16 cellular contexts compared by ENCODE assay signal in the genomic region with DNA sequence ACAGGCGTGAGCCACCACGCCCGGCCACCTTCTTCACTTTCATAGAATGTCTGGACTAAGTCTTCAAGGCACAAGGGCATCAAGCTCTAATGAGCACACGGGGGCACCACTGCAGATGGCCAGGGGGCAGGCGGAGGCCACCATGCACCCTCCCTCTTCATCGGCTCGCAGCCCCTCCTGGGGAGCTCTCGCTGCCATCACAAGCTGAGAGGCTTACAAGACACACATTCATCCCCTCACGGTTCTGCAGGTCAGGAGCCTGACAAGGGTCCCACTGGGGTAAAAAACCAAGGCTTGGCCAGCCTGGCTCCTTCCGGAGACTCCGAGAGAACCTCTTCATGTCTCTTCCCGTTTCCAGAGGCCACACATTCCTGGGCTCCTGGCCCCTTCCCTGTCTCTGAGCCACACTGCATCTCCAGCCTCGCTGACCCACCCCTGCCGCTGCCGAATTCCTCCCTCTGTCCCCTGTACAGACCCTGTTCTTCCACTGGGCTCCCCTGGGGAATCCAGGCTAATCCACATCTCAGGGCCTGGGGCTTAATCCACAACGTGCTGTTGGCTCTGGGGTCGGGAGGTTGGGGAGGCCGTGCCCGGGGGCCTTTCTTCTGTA. TPM values are rescaled to one million over a fixed set of nuclear protein-coding genes. Genes with fewer than 3 reads are reported as not detected.
A peak's percentile ranks its signal among the peaks of the same experiment; 100 is the strongest.
DNase-seq lines count a peak whose midpoint lies in the region; ATAC-seq and TF ChIP-seq lines count a peak whose summit lies in the region.
"Had no signal": no experiment of that assay in that cellular context is flagged by ENCODE, and none has a peak within 500 bp of the region (broad histone marks: within the 10 kb centered on the region; RNA-seq: fewer than 3 reads in every experiment).

No MANE protein-coding gene starts in this region.

- no peak for ATAC-seq in central memory CD8-positive, alpha-beta T cell (replicated peaks; ENCODE audit: extremely low read depth, poor library complexity, severe bottlenecking)
- no peak for ATAC-seq in GM21528 (IDR thresholded peaks at IDR 0.05; ENCODE audit: low FRiP score, unreplicated experiment)

- H3K9me3 ChIP-seq in KOPT-K1 (ENCODE audit: insufficient read depth, low read length, poor library complexity, severe bottlenecking) (no peaks in the 10 kb centered on the region), testis (no peaks in the 10 kb centered on the region)
- H3K9me3 ChIP-seq: colonic mucosa, ovary, uterus had no signal

- H3K36me3 ChIP-seq in KOPT-K1 (ENCODE audit: insufficient read depth, low read length) (no peaks in the 10 kb centered on the region), testis (ENCODE audit: low read depth, missing control alignments) (no peaks in the 10 kb centered on the region)
- H3K36me3 ChIP-seq: colonic mucosa, ovary, uterus had no signal

- peaks cover 27% of the 10 kb centered on the region for H3K4me1 Mint-ChIP-seq in activated naive CD4-positive, alpha-beta T cell treated with anti-CD3 and anti-CD28 coated beads, Interleukin-2, amount 10 ng/mL, durations not matched to agents 7 days and 5 days
- peaks cover 21% of the 10 kb centered on the region for H3K4me1 Mint-ChIP-seq in central memory CD8-positive, alpha-beta T cell

- no peak for TF ChIP-seq POLR2A in testis (IDR thresholded peaks at IDR 0.05)

- H3K36me3 Mint-ChIP-seq in activated naive CD4-positive, alpha-beta T cell treated with anti-CD3 and anti-CD28 coated beads, Interleukin-2, amount 10 ng/mL, durations not matched to agents 7 days and 5 days, result peaks cover 2% of the 10 kb centered on the region
- H3K36me3 Mint-ChIP-seq in central memory CD8-positive, alpha-beta T cell (ENCODE audit: insufficient read depth), result peaks cover 7% of the 10 kb centered on the region
- H3K36me3 Mint-ChIP-seq: mesothelial cell of epicardium had no signal

- TF ChIP-seq CTCF in testis (IDR thresholded peaks at IDR 0.05), result no peak

- H3K4me3 Mint-ChIP-seq in activated naive CD4-positive, alpha-beta T cell treated with anti-CD3 and anti-CD28 coated beads, Interleukin-2, amount 10 ng/mL, durations not matched to agents 7 days and 5 days, result peak overlapping the region; percentile 70
- peak overlapping the region; percentile 85 for H3K4me3 Mint-ChIP-seq in central memory CD8-positive, alpha-beta T cell
- H3K4me3 Mint-ChIP-seq: mesothelial cell of epicardium had no signal

- CTCF ChIA-PET in activated naive CD4-positive, alpha-beta T cell treated with anti-CD3 and anti-CD28 coated beads, Interleukin-2, amount 10 ng/mL, durations not matched to agents 7 days and 5 days (lab: Charles Lee), result no interaction called here

- peak overlapping the region; percentile 90 for H3K27ac Mint-ChIP-seq in activated naive CD4-positive, alpha-beta T cell treated with anti-CD3 and anti-CD28 coated beads, Interleukin-2, amount 10 ng/mL, durations not matched to agents 7 days and 5 days
- no peak overlapping the region for H3K27ac Mint-ChIP-seq in central memory CD8-positive, alpha-beta T cell (ENCODE audit: low read depth)
- H3K27ac Mint-ChIP-seq: activated T-helper 1 cell treated with anti-CD3 and anti-CD28 coated beads, Interleukin-12 subunit alpha, Interleukin-12 subunit beta, Interleukin-2, Interleukin-4 antibody, amounts not matched to agents 30 ng/mL and 10 ng/mL and 1 ng/mL, durations not matched to agents 14 hours and 24 hours and 36 hours; mesothelial cell of epicardium; T-helper 2 cell treated with Interferon-gamma antibody and Interleukin-4, amounts not matched to agents 5 μg/mL and 100 μg/mL, for 36 hours had no signal

- peak overlapping the region; percentile 90 for H3K27ac ChIP-seq in KOPT-K1 (ENCODE audit: low read depth, low read length, poor library complexity, severe bottlenecking)
- H3K27ac ChIP-seq in testis, result no peak overlapping the region
- H3K27ac ChIP-seq: colonic mucosa, ovary, uterus had no signal

- H3K4me3 ChIP-seq in testis, result no peak overlapping the region
- H3K4me3 ChIP-seq: colonic mucosa, ovary, smooth muscle cell, uterus had no signal

- H3K9me3 Mint-ChIP-seq in activated naive CD4-positive, alpha-beta T cell treated with anti-CD3 and anti-CD28 coated beads, Interleukin-2, amount 10 ng/mL, durations not matched to agents 7 days and 5 days, result no peaks in the 10 kb centered on the region
- no peaks in the 10 kb centered on the region for H3K9me3 Mint-ChIP-seq in central memory CD8-positive, alpha-beta T cell
- H3K9me3 Mint-ChIP-seq: activated T-helper 1 cell treated with anti-CD3 and anti-CD28 coated beads, Interleukin-12 subunit alpha, Interleukin-12 subunit beta, Interleukin-2, Interleukin-4 antibody, amounts not matched to agents 30 ng/mL and 10 ng/mL and 1 ng/mL, durations not matched to agents 14 hours and 24 hours and 36 hours; mesothelial cell of epicardium; T-helper 2 cell treated with Interferon-gamma antibody and Interleukin-4, amounts not matched to agents 5 μg/mL and 100 μg/mL, for 36 hours had no signal

- H3K27me3 Mint-ChIP-seq in activated naive CD4-positive, alpha-beta T cell treated with anti-CD3 and anti-CD28 coated beads, Interleukin-2, amount 10 ng/mL, durations not matched to agents 7 days and 5 days, result peaks cover 83% of the 10 kb centered on the region
- H3K27me3 Mint-ChIP-seq in central memory CD8-positive, alpha-beta T cell, result peaks cover 34% of the 10 kb centered on the region

- WGBS in testis, 2 donors, result 92 to 96% methylated on average over 17 to 19 of the region's 19 CpGs

- DNase-seq in activated naive CD4-positive, alpha-beta T cell treated with anti-CD3 and anti-CD28 coated beads, Interleukin-2, amount 10 ng/mL, durations not matched to agents 7 days and 5 days, result no peak
- DNase-seq in activated naive CD4-positive, alpha-beta T cell treated with anti-CD3 and anti-CD28 coated beads, Interleukin-2, amount 50 U/mL, for 16 hours, result no peak
- DNase-seq in central memory CD8-positive, alpha-beta T cell (ENCODE audit: low spot score in 2 of 2), result no peak
- DNase-seq in posterior vena cava (ENCODE audit: low spot score) (peak; percentile 77), C1 segment of cervical spinal cord (lab: John Stamatoyannopoulos, UW) (no peak), testis (no peak)
- DNase-seq: ovary, SHP77 treated with DMSO at 0.1 percent for 48 hours, uterus had no signal

- intact Hi-C loops in posterior vena cava (cut with DNase I), result no loop called here
- intact Hi-C loops in testis (cut with DNase I; ENCODE audit: low total_unique reads), result no loop called here

- H3K27me3 ChIP-seq in testis, result no peaks in the 10 kb centered on the region
- H3K27me3 ChIP-seq: colonic mucosa, ovary, uterus had no signal

- H3K4me1 ChIP-seq in testis, result peaks cover 7% of the 10 kb centered on the region

RNA-seq across cellular contexts. Expression of a gene that starts 19.8 kb away (rescaled TPM):
- total RNA-seq in posterior vena cava (10 to 100 TPM in 1 of 2 donors, 1 to 10 TPM in 1; 9.6 to 14.1 TPM), testis (1 to 10 TPM; 4.6 to 5.5 TPM)
- 2.8 TPM for polyA plus RNA-seq in testis (ENCODE audit: insufficient read depth, low read depth, low replicate concordance)
- total RNA-seq: activated T-helper 1 cell treated with anti-CD3 and anti-CD28 coated beads, Interleukin-12 subunit alpha, Interleukin-12 subunit beta, Interleukin-2, Interleukin-4 antibody, amounts not matched to agents 30 ng/mL and 10 ng/mL and 1 ng/mL, durations not matched to agents 14 hours and 24 hours and 36 hours had no signal

RNA-seq across cellular contexts. Expression of a gene that starts 35.5 kb away (rescaled TPM):
- total RNA-seq in posterior vena cava (10 to 100 TPM; 18.7 to 25.3 TPM), testis (10 to 100 TPM; 40.6 to 62.2 TPM)
- polyA plus RNA-seq in testis (ENCODE audit: insufficient read depth, low read depth, low replicate concordance), result 33.8 TPM
